ENCODE assay signal across 8 cellular contexts in the genomic region with DNA sequence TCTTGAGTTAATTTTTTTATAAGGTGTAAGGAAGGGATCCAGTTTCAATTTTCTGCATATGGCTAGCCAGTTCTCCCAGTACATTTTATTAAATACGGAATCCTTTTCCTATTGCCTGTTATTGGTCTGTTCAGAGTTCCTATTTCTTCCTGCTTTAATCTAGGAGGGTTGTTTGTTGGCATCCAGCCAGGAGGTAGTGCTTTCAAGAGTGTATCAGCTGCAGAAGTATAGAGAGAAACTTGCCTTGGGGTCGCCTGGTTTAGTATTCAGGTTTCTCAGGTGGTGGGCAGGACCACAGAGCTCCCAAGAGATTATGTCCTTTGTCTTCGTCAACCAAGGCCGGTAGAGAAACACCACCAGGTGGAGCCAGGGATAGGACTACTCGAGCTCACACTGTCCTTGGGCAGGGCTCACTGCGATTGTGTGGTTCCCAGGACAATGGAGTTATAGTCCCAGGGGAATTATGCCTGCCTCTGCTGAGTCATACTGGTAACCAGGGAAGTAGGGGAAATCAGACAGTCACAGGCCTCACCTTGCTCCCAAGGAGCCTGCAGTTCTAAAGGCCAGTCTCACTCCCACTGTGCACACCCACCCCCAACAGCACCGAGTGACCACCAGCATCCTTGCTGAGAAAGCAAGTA.
DNase-seq lines count a peak whose midpoint lies in the region; ATAC-seq and TF ChIP-seq lines count a peak whose summit lies in the region.

No MANE protein-coding gene starts in this region.

- no peaks in the 10 kb centered on the region for H4K20me1 ChIP-seq in GM23248 (ENCODE audit: insufficient read depth)

- H3K27ac ChIP-seq in GM23248 (no peak overlapping the region), foreskin keratinocyte (peak overlapping the region; percentile 24)

- no peaks in the 10 kb centered on the region for H3K36me3 ChIP-seq in GM23248 (ENCODE audit: low read depth)

- no peaks in the 10 kb centered on the region for H3K27me3 ChIP-seq in GM23248 (replicated peaks; ENCODE audit: insufficient read depth)
- H3K27me3 ChIP-seq in foreskin keratinocyte, result no peaks in the 10 kb centered on the region

- no peaks in the 10 kb centered on the region for H3K4me1 ChIP-seq in GM23248 (ENCODE audit: insufficient read depth)
- H3K4me1 ChIP-seq in foreskin keratinocyte, result no peaks in the 10 kb centered on the region

- 28 to 29% methylated on average over 5 to 7 of the region's 7 CpGs for WGBS in GM23248 (ENCODE audit: low coverage in 1 of 2, low lambda C conversion rate in 2 of 2, missing lambda C conversion rate in 2 of 2), 2 experiments

- H3K9ac ChIP-seq in GM23248, result no peak overlapping the region

- ATAC-seq in foreskin keratinocyte (peak; percentile 100), GM18519 (IDR thresholded peaks at IDR 0.05; ENCODE audit: low FRiP score, unreplicated experiment) (no peak)

- H3K4me3 ChIP-seq in GM23248, result no peak overlapping the region

- H2AFZ ChIP-seq in GM23248, result no peak overlapping the region

- in situ Hi-C loops in GM23248 (cut with MboI), result no loop called here

- no peaks in the 10 kb centered on the region for H3K9me2 ChIP-seq in GM23248 (ENCODE audit: insufficient read depth)

- H3K79me2 ChIP-seq in GM23248 (ENCODE audit: insufficient read depth), result no peaks in the 10 kb centered on the region

- TF ChIP-seq CTCF in GM12873 (IDR thresholded peaks at IDR 0.05; ENCODE audit: insufficient read depth, low read depth, low read length, missing control alignments) (peak; percentile 45), foreskin keratinocyte (conservative IDR thresholded peaks at IDR 0.05) (peak; percentile 72)

- no peak overlapping the region for H3K4me2 ChIP-seq in GM23248 (ENCODE audit: unreplicated experiment)

- no peaks in the 10 kb centered on the region for H3F3A ChIP-seq in GM23248 (ENCODE audit: insufficient read depth)

- no peaks in the 10 kb centered on the region for H3K9me3 ChIP-seq in GM23248 (ENCODE audit: low read depth)

- DNase-seq in GM23248 (peak; percentile 11), NCI-H1436 (lab: John Stamatoyannopoulos, UW) (peak; percentile 33), foreskin keratinocyte (peak; percentile 54 to 77), NCI-H2196 (lab: John Stamatoyannopoulos, UW; ENCODE audit: unreplicated experiment) (no peak), NOMO-1 treated with DMSO at 0.1 percent for 48 hours (lab: John Stamatoyannopoulos, UW; ENCODE audit: unreplicated experiment) (no peak), NCI-H2227 (lab: John Stamatoyannopoulos, UW; ENCODE audit: unreplicated experiment) (no peak)

Comparison
In these comparisons a context has a peak if more than half of its experiments do, and no peak if none do; other contexts are left out.
1. DNase-seq: peak in GM23248 (single experiment), NCI-H1436 (single experiment) and foreskin keratinocyte (2 of 2); none in NCI-H2196 (single experiment), NOMO-1 treated with DMSO at 0.1 percent for 48 hours (single experiment) and NCI-H2227 (single experiment).